Comparison of ENCODE assay signal across 8 cellular contexts in genomic region chr6:42797696-42798095, GRCh38. TPM values are rescaled to one million over a fixed set of nuclear protein-coding genes. Genes with fewer than 3 reads are reported as not detected.
DNase-seq lines count a peak whose midpoint lies in the region; ATAC-seq, FAIRE-seq and TF ChIP-seq lines count a peak whose summit lies in the region.
"Not testable (repeated sequence)": the region's sequence is repeated elsewhere in the genome, so short reads cannot be mapped to it uniquely, and the experiment has no call there.

No MANE protein-coding gene starts in this region.

- TF ChIP-seq RAD21 in IMR-90 (IDR thresholded peaks at IDR 0.05; ENCODE audit: low read length); K562 (CRISPR knock-in tag; conservative IDR thresholded peaks at IDR 0.05 in 1 of 2, IDR thresholded peaks at IDR 0.05 in 1 of 2); HepG2 (CRISPR knock-in tag; IDR thresholded peaks at IDR 0.05): not testable (repeated sequence)

- not testable (repeated sequence) for FAIRE-seq in K562 (lab: Jason Lieb, UNC); HepG2 (lab: Jason Lieb, UNC)

- H3K23ac ChIP-seq in IMR-90 (ENCODE audit: low read depth, low read length), result not testable (repeated sequence)

- not testable (repeated sequence) for H3K4me3 ChIP-seq in HEK293 (ENCODE audit: low read depth, low read length); IMR-90 (ENCODE audit: insufficient read depth, low read depth, low read length); RWPE2 (ENCODE audit: severe bottlenecking); K562; mammary epithelial cell (replicated peaks in 1 of 3; ENCODE audit: insufficient read depth in 1 of 3, low read depth in 2 of 3, low read length in 3 of 3); HepG2 (replicated peaks in 1 of 3; ENCODE audit: insufficient read depth in 1 of 3, low read depth in 2 of 3, low read length in 3 of 3); psoas muscle

- not testable (repeated sequence) for H3K36me3 ChIP-seq in HEK293 (ENCODE audit: control insufficient read depth in 2 of 2, insufficient read depth in 1 of 2, low read length in 2 of 2); IMR-90 (ENCODE audit: control insufficient read depth, insufficient read depth, low read length); RWPE2 (ENCODE audit: low read depth); K562 (ENCODE audit: control insufficient read depth, insufficient read depth, low read length); mammary epithelial cell (ENCODE audit: insufficient read depth, low read length); HepG2 (replicated peaks in 1 of 2; ENCODE audit: control insufficient read depth in 1 of 2, insufficient read depth in 2 of 2, low read length in 2 of 2); psoas muscle (ENCODE audit: insufficient read depth in 1 of 2, low read depth in 1 of 2)

- not testable (repeated sequence) for TF ChIP-seq EP300 in K562 (IDR thresholded peaks at IDR 0.05; ENCODE audit: low read length); HepG2 (IDR thresholded peaks at IDR 0.05; ENCODE audit: low read depth in 2 of 2, low read length in 2 of 2); HepG2 (CRISPR knock-in tag; IDR thresholded peaks at IDR 0.05; ENCODE audit: borderline replicate concordance)

- not testable (repeated sequence) for H4K20me1 ChIP-seq in IMR-90 (ENCODE audit: insufficient read depth, low read length); K562 (replicated peaks; ENCODE audit: control insufficient read depth, insufficient read depth, low read length); mammary epithelial cell (ENCODE audit: insufficient read depth, low read length); HepG2 (ENCODE audit: insufficient read depth, low read length)

- H2AK5ac ChIP-seq in IMR-90 (ENCODE audit: low read depth, low read length), result not testable (repeated sequence)

- not testable (repeated sequence) for DNase-seq in IMR-90; RWPE2 (ENCODE audit: low spot score); K562 (ENCODE audit: extremely low read depth in 1 of 4, low spot score in 3 of 4); HepG2 (ENCODE audit: low spot score); psoas muscle; stimulated activated naive B cell treated with anti-CD40 and anti-IgM and Interleukin-4, amounts not matched to agents 10 μg/mL and 1 μg/mL and 100 μg/mL, for 72 hours
- DNase-seq in mammary epithelial cell, result peak; percentile 43

- H3K9ac ChIP-seq in IMR-90 (ENCODE audit: low read depth, low read length); K562 (ENCODE audit: insufficient read depth in 1 of 2, low read depth in 2 of 2, low read length in 2 of 2); mammary epithelial cell (ENCODE audit: insufficient read depth, low read length); HepG2 (ENCODE audit: insufficient read depth, low read depth, low read length): not testable (repeated sequence)

- CTCF ChIA-PET in HEK293 (lab: Yijun Ruan, JAX), result interaction anchor here (0.5 kb wide), 1 partner anchor 150 kb away, joined by 3 read pairs; no protein-coding TSS in a partner anchor
- CTCF ChIA-PET in IMR-90 (lab: Yijun Ruan, JAX); K562 (lab: Yijun Ruan, JAX; ENCODE audit: low intra/inter-chr PET ratio); mammary epithelial cell (lab: Charles Lee; ENCODE audit: low non-redundant PET); HepG2 (lab: Yijun Ruan, JAX; ENCODE audit: low intra/inter-chr PET ratio, low total read pairs): not testable (repeated sequence)

- H3K18ac ChIP-seq in IMR-90 (ENCODE audit: low read depth, low read length), result not testable (repeated sequence)

- H4K8ac ChIP-seq in IMR-90 (ENCODE audit: low read depth in 2 of 2, low read length in 2 of 2), result not testable (repeated sequence)

- not testable (repeated sequence) for TF ChIP-seq POLR2A in IMR-90 (IDR thresholded peaks at IDR 0.05; ENCODE audit: low read depth, low read length); K562 (conservative IDR thresholded peaks at IDR 0.05); HepG2 (IDR thresholded peaks at IDR 0.05; ENCODE audit: insufficient read depth in 1 of 2, low read depth in 2 of 2, low read length in 2 of 2)

- TF ChIP-seq CTCF in HEK293 (tag by site-specific recombination; IDR thresholded peaks at IDR 0.05); IMR-90 (conservative IDR thresholded peaks at IDR 0.05; ENCODE audit: low read depth, low read length); RWPE2 (IDR thresholded peaks at IDR 0.05; ENCODE audit: poor library complexity, severe bottlenecking); K562 (IDR thresholded peaks at IDR 0.05 in 2 of 3, conservative IDR thresholded peaks at IDR 0.05 in 1 of 3; ENCODE audit: insufficient read depth in 2 of 3, low read depth in 1 of 3, low read length in 3 of 3); mammary epithelial cell (conservative IDR thresholded peaks at IDR 0.05 in 1 of 2, IDR thresholded peaks at IDR 0.05 in 1 of 2; ENCODE audit: extremely low read depth in 1 of 2, insufficient read depth in 1 of 2, low read depth in 1 of 2, low read length in 2 of 2); HepG2 (CRISPR knock-in tag; IDR thresholded peaks at IDR 0.05); psoas muscle (IDR thresholded peaks at IDR 0.05): not testable (repeated sequence)

- H2BK5ac ChIP-seq in IMR-90 (ENCODE audit: low read depth, low read length, poor library complexity, severe bottlenecking), result not testable (repeated sequence)

- H2BK15ac ChIP-seq in IMR-90 (ENCODE audit: low read depth, low read length), result not testable (repeated sequence)

- peak overlapping the region; percentile 73 for H3K27ac Mint-ChIP-seq in stimulated activated naive B cell treated with anti-CD40 and anti-IgM and Interleukin-4, amounts not matched to agents 10 μg/mL and 1 μg/mL and 100 μg/mL, for 72 hours

- H3K14ac ChIP-seq in IMR-90 (replicated peaks; ENCODE audit: low read depth, low read length), result not testable (repeated sequence)

- not testable (repeated sequence) for H3K4me1 ChIP-seq in HEK293 (ENCODE audit: control insufficient read depth, insufficient read depth, low read length); IMR-90 (ENCODE audit: control insufficient read depth, insufficient read depth, low read length); K562 (replicated peaks in 1 of 2; ENCODE audit: control insufficient read depth in 2 of 2, insufficient read depth in 2 of 2, low read length in 2 of 2); HepG2 (ENCODE audit: insufficient read depth, low read length)
- H3K4me1 ChIP-seq in RWPE2 (ENCODE audit: insufficient read depth, poor library complexity, severe bottlenecking), result peaks cover 17% of the 10 kb centered on the region
- peaks cover 25% of the 10 kb centered on the region for H3K4me1 ChIP-seq in mammary epithelial cell (ENCODE audit: insufficient read depth, low read length)
- peaks cover 36% of the 10 kb centered on the region for H3K4me1 ChIP-seq in psoas muscle

- H3K79me2 ChIP-seq in K562 (ENCODE audit: control insufficient read depth, insufficient read depth, low read length); mammary epithelial cell (ENCODE audit: insufficient read depth, low read length); HepG2 (ENCODE audit: insufficient read depth, low read length): not testable (repeated sequence)

- H3K4me1 Mint-ChIP-seq in stimulated activated naive B cell treated with anti-CD40 and anti-IgM and Interleukin-4, amounts not matched to agents 10 μg/mL and 1 μg/mL and 100 μg/mL, for 72 hours, result not testable (repeated sequence)

- no CpG with 5 or more reads among the region's 3 CpGs for WGBS in IMR-90 (ENCODE audit: extremely low coverage in 2 of 2, insufficient read length in 1 of 2), 2 experiments
- 68% methylated on average over 3 of the region's 3 CpGs for WGBS in K562 (ENCODE audit: insufficient coverage, low coverage, missing lambda C conversion rate)
- WGBS in mammary epithelial cell (ENCODE audit: low coverage, missing lambda C conversion rate), result 41% methylated on average over 3 of the region's 3 CpGs
- 94% methylated on average over 3 of the region's 3 CpGs for WGBS in HepG2 (ENCODE audit: low lambda C conversion rate)
- WGBS in psoas muscle, 3 donors, result 78 to 87% (median 80%) methylated on average over 3 of the region's 3 CpGs

- dilution Hi-C loops in IMR-90 (cut with HindIII; ENCODE audit: low sequenced_read_pairs, unreplicated experiment); mammary epithelial cell (cut with HindIII; ENCODE audit: low sequenced_read_pairs): not testable (repeated sequence)

- H3K27me3 ChIP-seq in IMR-90 (ENCODE audit: control insufficient read depth, insufficient read depth, low read length); RWPE2 (ENCODE audit: insufficient read depth, poor library complexity, severe bottlenecking); K562 (ENCODE audit: control insufficient read depth in 2 of 2, insufficient read depth in 2 of 2, low read length in 2 of 2); mammary epithelial cell (ENCODE audit: insufficient read depth, low read length); HepG2 (ENCODE audit: control insufficient read depth in 1 of 2, insufficient read depth in 2 of 2, low read length in 2 of 2); psoas muscle (ENCODE audit: insufficient read depth in 3 of 3, low read length in 2 of 3): not testable (repeated sequence)

- not testable (repeated sequence) for H3K9me3 ChIP-seq in HEK293 (ENCODE audit: control insufficient read depth, insufficient read depth, low read depth, low read length); IMR-90 (ENCODE audit: control insufficient read depth, insufficient read depth, low read length); RWPE2 (ENCODE audit: severe bottlenecking); K562 (replicated peaks; ENCODE audit: control insufficient read depth, insufficient read depth, low read depth, low read length); mammary epithelial cell (replicated peaks; ENCODE audit: insufficient read depth, low read length); HepG2 (ENCODE audit: low read length); psoas muscle

- H3K4me2 ChIP-seq in IMR-90 (ENCODE audit: low read depth, low read length); K562 (ENCODE audit: insufficient read depth, low read length); mammary epithelial cell (ENCODE audit: insufficient read depth, low read depth, low read length); HepG2 (ENCODE audit: low read depth, low read length): not testable (repeated sequence)

- in situ Hi-C loops in IMR-90 (cut with MboI; ENCODE audit: low sequenced_read_pairs); K562 (cut with MboI); mammary epithelial cell (cut with MboI; ENCODE audit: low sequenced_read_pairs in 2 of 2); HepG2 (cut with HindIII; ENCODE audit: extremely low pct_ligation_motif_present, low pct_unique_long_range_greater_than_20kb): not testable (repeated sequence)

- not testable (repeated sequence) for H3K27ac ChIP-seq in HEK293 (ENCODE audit: extremely low read depth, low read depth, low read length); IMR-90 (ENCODE audit: insufficient read depth, low read length); RWPE2 (ENCODE audit: poor library complexity, severe bottlenecking); K562 (ENCODE audit: extremely low read depth, low read depth, low read length); mammary epithelial cell (ENCODE audit: insufficient read depth, low read depth, low read length); HepG2 (ENCODE audit: extremely low read length, insufficient read depth, low read length)
- peak overlapping the region; percentile 81 for H3K27ac ChIP-seq in psoas muscle

- not testable (repeated sequence) for H2BK120ac ChIP-seq in IMR-90 (ENCODE audit: low read depth, low read length)

- not testable (repeated sequence) for H4K91ac ChIP-seq in IMR-90 (ENCODE audit: insufficient read depth, low read depth, low read length)

- not testable (repeated sequence) for H3K9me3 Mint-ChIP-seq in stimulated activated naive B cell treated with anti-CD40 and anti-IgM and Interleukin-4, amounts not matched to agents 10 μg/mL and 1 μg/mL and 100 μg/mL, for 72 hours

- not testable (repeated sequence) for H3K27me3 Mint-ChIP-seq in stimulated activated naive B cell treated with anti-CD40 and anti-IgM and Interleukin-4, amounts not matched to agents 10 μg/mL and 1 μg/mL and 100 μg/mL, for 72 hours

- H4K5ac ChIP-seq in IMR-90 (ENCODE audit: low read depth, low read length), result not testable (repeated sequence)

- H3K4ac ChIP-seq in IMR-90 (ENCODE audit: low read depth, low read length), result not testable (repeated sequence)

- not testable (repeated sequence) for ATAC-seq in IMR-90 (ENCODE audit: low read depth); K562; HepG2; psoas muscle; stimulated activated naive B cell treated with anti-CD40 and anti-IgM and Interleukin-4, amounts not matched to agents 10 μg/mL and 1 μg/mL and 100 μg/mL, for 72 hours (replicated peaks)
- ATAC-seq in RWPE2 (ENCODE audit: low read depth), result peak; percentile 32; the same call in 1 of the 3 replicates

- not testable (repeated sequence) for H3K9me1 ChIP-seq in IMR-90 (ENCODE audit: insufficient read depth, low read length); K562 (ENCODE audit: control insufficient read depth, insufficient read depth, low read length)

- POLR2A ChIA-PET in HEK293 (lab: Yijun Ruan, JAX), result interaction anchor here (0.8 kb wide), 1 partner anchor 17 kb away, joined by 3 read pairs; no protein-coding TSS in a partner anchor
- POLR2A ChIA-PET in IMR-90 (lab: Charles Lee; ENCODE audit: unreplicated experiment), result interaction anchor here (0.6 kb wide), 1 partner anchor 10 kb away, joined by 4 read pairs; no protein-coding TSS in a partner anchor
- POLR2A ChIA-PET in K562 (lab: Yijun Ruan, JAX), result interaction anchor here (1.2 to 2.1 kb wide), 5 partner anchors 8 to 16 kb away, joined by 3 to 7 read pairs (median 4); partner anchors contain the start of gene BICRAL
- POLR2A ChIA-PET in HepG2 (lab: Yijun Ruan, JAX), result interaction anchor here (0.6 to 4.3 kb wide), 3 partner anchors 15 to 257 kb away, joined by 3 to 14 read pairs (median 3); partner anchors contain the start of gene TBCC

- not testable (repeated sequence) for H3K4me3 Mint-ChIP-seq in stimulated activated naive B cell treated with anti-CD40 and anti-IgM and Interleukin-4, amounts not matched to agents 10 μg/mL and 1 μg/mL and 100 μg/mL, for 72 hours

- H2AK9ac ChIP-seq in IMR-90 (replicated peaks; ENCODE audit: low read depth, low read length, poor library complexity), result not testable (repeated sequence)

- H2AFZ ChIP-seq in IMR-90 (replicated peaks; ENCODE audit: low read length, poor library complexity); K562 (ENCODE audit: low read depth, low read length); mammary epithelial cell (ENCODE audit: low read depth, low read length); HepG2 (ENCODE audit: low read length): not testable (repeated sequence)

- not testable (repeated sequence) for BruUV-seq in IMR-90 (replicated peaks; lab: Mats Ljungman, UMichigan); K562 (replicated peaks; lab: Mats Ljungman, UMichigan); mammary epithelial cell (replicated peaks; lab: Mats Ljungman, UMichigan); HepG2 (replicated peaks; lab: Mats Ljungman, UMichigan)

- H2BK20ac ChIP-seq in IMR-90 (ENCODE audit: low read depth, low read length), result not testable (repeated sequence)

- not testable (repeated sequence) for H3K36me3 Mint-ChIP-seq in stimulated activated naive B cell treated with anti-CD40 and anti-IgM and Interleukin-4, amounts not matched to agents 10 μg/mL and 1 μg/mL and 100 μg/mL, for 72 hours

- intact Hi-C loops in IMR-90 (cut with micrococcal nuclease); K562 (cut with micrococcal nuclease); HepG2 (cut with micrococcal nuclease; ENCODE audit: unreplicated experiment); psoas muscle (cut with DNase I): not testable (repeated sequence)
- intact Hi-C loops in mammary epithelial cell (cut with micrococcal nuclease), result loop anchor here (2.0 to 5.0 kb wide), 2 partner anchors 15 to 50 kb away; partner anchors contain the start of genes BICRAL and TBCC

- H3K79me1 ChIP-seq in IMR-90 (ENCODE audit: low read depth in 1 of 2, low read length in 2 of 2), result peaks cover 23 to 34% of the 10 kb centered on the region in 2 experiments

- not testable (repeated sequence) for H3K56ac ChIP-seq in IMR-90 (ENCODE audit: extremely low read depth, insufficient read depth, low read length)

RNA-seq across cellular contexts. Expression of gene BICRAL, which starts 15.8 kb away (rescaled TPM):
- 4.7 and 6.1 TPM in 2 replicates for total RNA-seq in IMR-90 (2012; rRNA removed)
- polyA plus RNA-seq in IMR-90 (2012; rRNA removed), result 3.9 and 4.0 TPM in 2 replicates
- 1.3 and 1.7 TPM in 2 replicates for polyA plus RNA-seq in IMR-90 (2012; cell fraction: cytosol; rRNA removed)
- polyA plus RNA-seq in IMR-90 (2012; cell fraction: nucleus; rRNA removed; ENCODE audit: low replicate concordance), result 3.4 and 9.8 TPM in 2 replicates
- 17.0 and 22.8 TPM in 2 replicates for total RNA-seq in K562 (2011; cell fraction: chromatin; rRNA removed; ENCODE audit: low replicate concordance)
- 9.5 TPM in 2 replicates for total RNA-seq in K562 (2011; cell fraction: nucleolus; rRNA removed)
- total RNA-seq in K562 (2011; cell fraction: nucleoplasm; rRNA removed), result 13.6 and 16.9 TPM in 2 replicates
- 3.7 and 4.4 TPM in 2 replicates for total RNA-seq in K562 (2014; rRNA removed)
- 5.6 and 6.6 TPM in 2 replicates for total RNA-seq in K562 (2014; rRNA removed; fragmentation: Illumina TruSeq; extraction: Trizol)
- 5.2 and 5.7 TPM in 2 replicates for total RNA-seq in K562 (2015; rRNA removed; fragmentation: Illumina TruSeq; extraction: Trizol)
- total RNA-seq in K562 (2021), result 9.2 and 10.2 TPM in 2 replicates
- polyA plus RNA-seq in K562 (2011; rRNA removed), result 10.1 and 11.9 TPM in 2 replicates
- 9.1 and 13.7 TPM in 2 replicates for polyA plus RNA-seq in K562 (2011; cell fraction: cytosol; rRNA removed)
- polyA plus RNA-seq in K562 (2011; cell fraction: nucleus; rRNA removed), result 7.7 and 9.2 TPM in 2 replicates
- polyA plus RNA-seq in K562 (2012), result 5.7 and 7.4 TPM in 2 replicates
- polyA plus RNA-seq in K562 (2014; fragmentation: Illumina TruSeq; extraction: Trizol), result 9.7 and 10.4 TPM in 2 replicates
- polyA plus RNA-seq in K562 (2014; fragmentation: Nextera tagmentation; extraction: Ambion mirVana), result 1 to 10 TPM; 1.2 to 1.4 TPM
- 5.3 and 6.2 TPM in 2 replicates for polyA plus RNA-seq in K562 (2014; rRNA removed)
- 23.8 and 24.3 TPM in 2 replicates for polyA minus RNA-seq in K562 (2011; rRNA and poly(A)+ RNA removed)
- 10.1 and 10.7 TPM in 2 replicates for polyA minus RNA-seq in K562 (2011; cell fraction: cytosol; rRNA and poly(A)+ RNA removed)
- 4.3 and 9.6 TPM in 2 replicates for polyA minus RNA-seq in K562 (2011; cell fraction: nucleus; rRNA and poly(A)+ RNA removed)
- 1 to 10 TPM; 7.2 to 7.9 TPM for total RNA-seq in mammary epithelial cell
- polyA plus RNA-seq in mammary epithelial cell, result 6.6 TPM
- 9.8 TPM for polyA minus RNA-seq in mammary epithelial cell
- total RNA-seq in HepG2 (2016; rRNA removed; fragmentation: Illumina TruSeq; extraction: Trizol), result 5.0 and 6.8 TPM in 2 replicates
- 1.6 and 1.9 TPM in 2 replicates for total RNA-seq in HepG2 (2016; cell fraction: cytosol; rRNA removed; fragmentation: Illumina TruSeq; extraction: Trizol; ENCODE audit: low read depth)
- 4.5 and 6.4 TPM in 2 replicates for total RNA-seq in HepG2 (2016; cell fraction: insoluble cytoplasmic fraction; rRNA removed; fragmentation: Illumina TruSeq; extraction: Trizol)
- total RNA-seq in HepG2 (2016; cell fraction: membrane; rRNA removed; fragmentation: Illumina TruSeq; extraction: Trizol), result 4.8 and 5.3 TPM in 2 replicates
- 4.9 and 6.1 TPM in 2 replicates for total RNA-seq in HepG2 (2016; cell fraction: nucleus; rRNA removed; fragmentation: Illumina TruSeq; extraction: Trizol)
- polyA plus RNA-seq in HepG2 (2011; rRNA removed), result 11.1 and 13.5 TPM in 2 replicates
- 9.5 and 11.4 TPM in 2 replicates for polyA plus RNA-seq in HepG2 (2011; cell fraction: cytosol; rRNA removed)
- 9.0 and 9.1 TPM in 2 replicates for polyA plus RNA-seq in HepG2 (2011; cell fraction: nucleus; rRNA removed)
- 7.3 and 7.8 TPM in 2 replicates for polyA plus RNA-seq in HepG2 (2012)
- polyA plus RNA-seq in HepG2 (2016; cell fraction: cytosol; fragmentation: Illumina TruSeq; extraction: Trizol; ENCODE audit: low read depth), result 0.24 and 0.26 TPM in 2 replicates
- polyA plus RNA-seq in HepG2 (2016; cell fraction: insoluble cytoplasmic fraction; fragmentation: Illumina TruSeq; extraction: Trizol; ENCODE audit: low read depth), result 5.3 and 6.6 TPM in 2 replicates
- polyA plus RNA-seq in HepG2 (2016; cell fraction: membrane; fragmentation: Illumina TruSeq; extraction: Trizol; ENCODE audit: low read depth), result 1.5 and 1.7 TPM in 2 replicates
- polyA plus RNA-seq in HepG2 (2016; cell fraction: nucleus; fragmentation: Illumina TruSeq; extraction: Trizol; ENCODE audit: insufficient read depth, low read depth), result 8.7 and 9.2 TPM in 2 replicates
- polyA minus RNA-seq in HepG2 (2011; rRNA and poly(A)+ RNA removed; ENCODE audit: low replicate concordance), result 16.6 and 32.3 TPM in 2 replicates
- 14.7 and 15.5 TPM in 2 replicates for polyA minus RNA-seq in HepG2 (2011; cell fraction: cytosol; rRNA and poly(A)+ RNA removed)
- 14.7 and 18.9 TPM in 2 replicates for polyA minus RNA-seq in HepG2 (2011; cell fraction: nucleus; rRNA and poly(A)+ RNA removed)
- total RNA-seq in psoas muscle, result 10 to 100 TPM in 2 of 4 donors, 1 to 10 TPM in 2; 6.2 to 12.2 (median 10.5) TPM
- 1 to 10 TPM; 2.8 to 5.0 (median 2.9) TPM for polyA plus RNA-seq in psoas muscle

RNA-seq across cellular contexts. Expression of gene TBCC, which starts 51.8 kb away (rescaled TPM):
- total RNA-seq in IMR-90 (2012; rRNA removed) (32.6 and 33.9 TPM in 2 replicates), K562 (2014; rRNA removed) (34.1 and 55.1 TPM in 2 replicates), K562 (2014; rRNA removed; fragmentation: Illumina TruSeq; extraction: Trizol) (16.1 and 20.9 TPM in 2 replicates), K562 (2015; rRNA removed; fragmentation: Illumina TruSeq; extraction: Trizol) (31.3 and 31.9 TPM in 2 replicates), K562 (2021) (27.8 and 28.7 TPM in 2 replicates), mammary epithelial cell (10 to 100 TPM; 13.5 to 27.8 TPM), HepG2 (2016; rRNA removed; fragmentation: Illumina TruSeq; extraction: Trizol) (36.1 and 43.2 TPM in 2 replicates), psoas muscle (10 to 100 TPM; 17.0 to 26.9 (median 18.9) TPM)
- polyA plus RNA-seq in IMR-90 (2012; rRNA removed) (20.2 and 23.0 TPM in 2 replicates), K562 (2011; rRNA removed) (16.5 and 19.5 TPM in 2 replicates), K562 (2014; fragmentation: Illumina TruSeq; extraction: Trizol) (23.3 and 24.8 TPM in 2 replicates), K562 (2014; fragmentation: Nextera tagmentation; extraction: Ambion mirVana) (1 to 10 TPM; 2.8 to 5.0 TPM), K562 (2014; rRNA removed) (28.9 and 29.5 TPM in 2 replicates), mammary epithelial cell (15.4 TPM), HepG2 (2011; rRNA removed) (14.8 and 18.0 TPM in 2 replicates), psoas muscle (10 to 100 TPM; 13.1 to 41.3 (median 29.8) TPM)
- 15.0 and 20.0 TPM in 2 replicates for polyA plus RNA-seq in IMR-90 (2012; cell fraction: cytosol; rRNA removed)
- polyA plus RNA-seq in IMR-90 (2012; cell fraction: nucleus; rRNA removed; ENCODE audit: low replicate concordance), result 8.4 and 10.7 TPM in 2 replicates
- 19.4 and 28.3 TPM in 2 replicates for total RNA-seq in K562 (2011; cell fraction: chromatin; rRNA removed; ENCODE audit: low replicate concordance)
- total RNA-seq in K562 (2011; cell fraction: nucleolus; rRNA removed), result 29.3 and 40.5 TPM in 2 replicates
- 32.5 and 32.9 TPM in 2 replicates for total RNA-seq in K562 (2011; cell fraction: nucleoplasm; rRNA removed)
- polyA plus RNA-seq in K562 (2011; cell fraction: cytosol; rRNA removed), result 20.2 and 26.4 TPM in 2 replicates
- polyA plus RNA-seq in K562 (2011; cell fraction: nucleus; rRNA removed), result 28.2 and 28.3 TPM in 2 replicates
- polyA plus RNA-seq in K562 (2012), result 24.3 and 30.8 TPM in 2 replicates
- 5.2 and 6.0 TPM in 2 replicates for polyA minus RNA-seq in K562 (2011; rRNA and poly(A)+ RNA removed)
- 8.4 and 9.8 TPM in 2 replicates for polyA minus RNA-seq in K562 (2011; cell fraction: cytosol; rRNA and poly(A)+ RNA removed)
- polyA minus RNA-seq in K562 (2011; cell fraction: nucleus; rRNA and poly(A)+ RNA removed), result 8.9 and 15.4 TPM in 2 replicates
- polyA minus RNA-seq in mammary epithelial cell, result 25.6 TPM
- 13.4 and 14.0 TPM in 2 replicates for total RNA-seq in HepG2 (2016; cell fraction: cytosol; rRNA removed; fragmentation: Illumina TruSeq; extraction: Trizol; ENCODE audit: low read depth)
- total RNA-seq in HepG2 (2016; cell fraction: insoluble cytoplasmic fraction; rRNA removed; fragmentation: Illumina TruSeq; extraction: Trizol), result 37.2 and 41.5 TPM in 2 replicates
- total RNA-seq in HepG2 (2016; cell fraction: membrane; rRNA removed; fragmentation: Illumina TruSeq; extraction: Trizol), result 20.4 and 22.9 TPM in 2 replicates
- total RNA-seq in HepG2 (2016; cell fraction: nucleus; rRNA removed; fragmentation: Illumina TruSeq; extraction: Trizol), result 17.5 and 20.0 TPM in 2 replicates
- 14.9 and 15.6 TPM in 2 replicates for polyA plus RNA-seq in HepG2 (2011; cell fraction: cytosol; rRNA removed)
- 12.6 and 13.8 TPM in 2 replicates for polyA plus RNA-seq in HepG2 (2011; cell fraction: nucleus; rRNA removed)
- polyA plus RNA-seq in HepG2 (2012), result 12.0 and 15.3 TPM in 2 replicates
- 5.2 and 5.5 TPM in 2 replicates for polyA plus RNA-seq in HepG2 (2016; cell fraction: cytosol; fragmentation: Illumina TruSeq; extraction: Trizol; ENCODE audit: low read depth)
- polyA plus RNA-seq in HepG2 (2016; cell fraction: insoluble cytoplasmic fraction; fragmentation: Illumina TruSeq; extraction: Trizol; ENCODE audit: low read depth), result 26.8 and 28.7 TPM in 2 replicates
- 7.8 and 9.2 TPM in 2 replicates for polyA plus RNA-seq in HepG2 (2016; cell fraction: membrane; fragmentation: Illumina TruSeq; extraction: Trizol; ENCODE audit: low read depth)
- 20.6 and 21.7 TPM in 2 replicates for polyA plus RNA-seq in HepG2 (2016; cell fraction: nucleus; fragmentation: Illumina TruSeq; extraction: Trizol; ENCODE audit: insufficient read depth, low read depth)
- 10.7 and 14.8 TPM in 2 replicates for polyA minus RNA-seq in HepG2 (2011; rRNA and poly(A)+ RNA removed; ENCODE audit: low replicate concordance)
- 8.2 and 9.3 TPM in 2 replicates for polyA minus RNA-seq in HepG2 (2011; cell fraction: cytosol; rRNA and poly(A)+ RNA removed)
- 7.6 and 7.7 TPM in 2 replicates for polyA minus RNA-seq in HepG2 (2011; cell fraction: nucleus; rRNA and poly(A)+ RNA removed)
